Comparison of ENCODE assay signal across 7 cellular contexts in the genomic region with DNA sequence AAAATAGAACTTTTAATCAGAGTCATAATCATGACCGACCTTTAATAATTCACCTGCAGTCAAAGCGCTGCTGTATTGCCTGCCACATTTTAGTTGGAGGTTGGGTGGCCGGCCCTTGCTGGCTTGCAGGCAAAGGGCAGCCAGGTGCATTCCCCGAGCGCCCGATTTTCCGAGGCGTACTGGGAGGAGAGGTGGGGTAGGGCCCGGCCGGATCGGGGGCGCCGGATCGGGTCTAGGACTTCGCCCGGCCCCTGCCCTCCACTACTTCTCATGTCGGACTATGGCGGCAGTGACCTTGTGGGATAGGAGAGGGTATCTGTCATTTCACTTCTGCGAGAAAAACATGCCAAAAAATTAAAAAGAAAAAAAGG. TPM values are rescaled to one million over a fixed set of nuclear protein-coding genes. Genes with fewer than 3 reads are reported as not detected.
A peak's percentile ranks its signal among the peaks of the same experiment; 100 is the strongest.
DNase-seq lines count a peak whose midpoint lies in the region; ATAC-seq and TF ChIP-seq lines count a peak whose summit lies in the region.

No MANE protein-coding gene starts in this region.

- TF ChIP-seq CTCF in RWPE2 (IDR thresholded peaks at IDR 0.05; ENCODE audit: poor library complexity, severe bottlenecking) (no peak), MCF 10A (IDR thresholded peaks at IDR 0.05; ENCODE audit: unreplicated experiment) (no peak), right lobe of liver (IDR thresholded peaks at IDR 0.05) (no peak), stomach (IDR thresholded peaks at IDR 0.05) (no peak)

- CTCF ChIA-PET in MCF 10A (lab: Yijun Ruan, JAX): no interaction called here

- H3K27me3 ChIP-seq in RWPE2 (ENCODE audit: insufficient read depth, poor library complexity, severe bottlenecking): no peaks in the 10 kb centered on the region
- no peaks in the 10 kb centered on the region for H3K27me3 ChIP-seq in right lobe of liver
- no peaks in the 10 kb centered on the region for H3K27me3 ChIP-seq in stomach

- no peaks in the 10 kb centered on the region for H3K27me3 Mint-ChIP-seq in MCF 10A (ENCODE audit: insufficient read depth, unreplicated experiment)

- no peak for TF ChIP-seq EP300 in stomach (IDR thresholded peaks at IDR 0.05)

- 20% methylated on average over 19 of the region's 19 CpGs for WGBS in right lobe of liver (ENCODE audit: insufficient coverage, low coverage, low lambda C conversion rate, missing lambda C conversion rate)
- WGBS in stomach, 5 donors: 1 to 43% (median 2%) methylated on average over 17 to 19 of the region's 19 CpGs

- intact Hi-C loops in MCF 10A (cut with micrococcal nuclease): loop anchor here (10.0 kb wide), 1 partner anchor 210 kb away; no protein-coding TSS in a partner anchor
- intact Hi-C loops in right lobe of liver (cut with DNase I): no loop called here
- intact Hi-C loops in stomach (cut with DNase I; ENCODE audit: low total_unique reads): no loop called here

- no peak overlapping the region for H3K27ac ChIP-seq in RWPE2 (ENCODE audit: poor library complexity, severe bottlenecking)
- H3K27ac ChIP-seq in right lobe of liver: peak overlapping the region in 2 of 3 donors; percentile 32 to 72
- peak overlapping the region; percentile 87 to 90 (median 88) for H3K27ac ChIP-seq in stomach

- DNase-seq in RWPE2 (ENCODE audit: low spot score) (no peak), MCF 10A (ENCODE audit: unreplicated experiment) (no peak), right lobe of liver (peak; percentile 52 to 69 (median 57)), stomach (peak; percentile 27), hepatic stellate cell (ENCODE audit: low spot score) (no peak)

- POLR2A ChIA-PET in MCF 10A (lab: Yijun Ruan, JAX): no interaction called here

- ATAC-seq in GM19023 (IDR thresholded peaks at IDR 0.05; ENCODE audit: unreplicated experiment) (peak; percentile 37), HG02970 (IDR thresholded peaks at IDR 0.05; ENCODE audit: low FRiP score, unreplicated experiment) (peak; percentile 31), RWPE2 (ENCODE audit: low read depth) (peak; percentile 38), right lobe of liver (peak; percentile 61 to 74 (median 66))

- H3K4me3 ChIP-seq in RWPE2 (ENCODE audit: severe bottlenecking) (peak overlapping the region; percentile 60), right lobe of liver (peak overlapping the region; percentile 45 to 70 (median 69)), stomach (peak overlapping the region; percentile 59 to 68 (median 62))

- BruUV-seq in MCF 10A (replicated peaks; lab: Mats Ljungman, UMichigan): no TSS peak

- H3K4me1 ChIP-seq in RWPE2 (ENCODE audit: insufficient read depth, poor library complexity, severe bottlenecking) (no peaks in the 10 kb centered on the region), right lobe of liver (no peaks in the 10 kb centered on the region), stomach (peaks cover 0 to 6% (median 0%) of the 10 kb centered on the region in 4 donors)

- peaks cover 9% of the 10 kb centered on the region for H3K36me3 Mint-ChIP-seq in MCF 10A (ENCODE audit: insufficient read depth, unreplicated experiment)

- peaks cover 8% of the 10 kb centered on the region for H3K9me3 Mint-ChIP-seq in MCF 10A (ENCODE audit: unreplicated experiment)

- no peaks in the 10 kb centered on the region for H3K36me3 ChIP-seq in RWPE2 (ENCODE audit: low read depth)
- no peaks in the 10 kb centered on the region for H3K36me3 ChIP-seq in right lobe of liver
- no peaks in the 10 kb centered on the region for H3K36me3 ChIP-seq in stomach

- H3K4me3 Mint-ChIP-seq in MCF 10A (ENCODE audit: unreplicated experiment): peak overlapping the region; percentile 52

- no peaks in the 10 kb centered on the region for H3K4me1 Mint-ChIP-seq in MCF 10A (ENCODE audit: insufficient read depth, unreplicated experiment)

- H3K27ac Mint-ChIP-seq in MCF 10A (ENCODE audit: low read depth, unreplicated experiment): no peak overlapping the region

- TF ChIP-seq POLR2A in right lobe of liver (IDR thresholded peaks at IDR 0.05): no peak
- no peak for TF ChIP-seq POLR2A in stomach (IDR thresholded peaks at IDR 0.05)

- H3K9me3 ChIP-seq in RWPE2 (ENCODE audit: severe bottlenecking) (no peaks in the 10 kb centered on the region), right lobe of liver (no peaks in the 10 kb centered on the region), stomach (peaks cover 0 to 3% (median 0%) of the 10 kb centered on the region in 4 donors)

RNA-seq across cellular contexts. Expression of a gene that starts 2.5 kb away (rescaled TPM):
- not detected in 2 replicates for total RNA-seq in MCF 10A (2022)
- total RNA-seq in right lobe of liver: not detected
- not detected for total RNA-seq in stomach
- not detected for polyA plus RNA-seq in stomach

RNA-seq across cellular contexts. Expression of a gene that starts 33.0 kb away (rescaled TPM):
- 0.32 and 1.0 TPM in 2 replicates for total RNA-seq in MCF 10A (2022)
- total RNA-seq in right lobe of liver: not detected
- 1 to 10 TPM in 1 of 5 donors, not detected in 4; 1.3 TPM for total RNA-seq in stomach
- polyA plus RNA-seq in stomach: under 1 TPM; 0.08 to 0.31 (median 0.12) TPM

Comparison
In these comparisons a context has a peak if more than half of its experiments do, and no peak if none do; other contexts are left out.
1. DNase-seq: peak in right lobe of liver (3 of 3) and stomach (single experiment); none in RWPE2 (single experiment), MCF 10A (single experiment) and hepatic stellate cell (single experiment).
2. Peak in every context shown above with its lines, with median percentiles within 50 percentile points of each other: ATAC-seq and H3K4me3 ChIP-seq.